ENCODE assay signal across 16 cellular contexts in the genomic region with DNA sequence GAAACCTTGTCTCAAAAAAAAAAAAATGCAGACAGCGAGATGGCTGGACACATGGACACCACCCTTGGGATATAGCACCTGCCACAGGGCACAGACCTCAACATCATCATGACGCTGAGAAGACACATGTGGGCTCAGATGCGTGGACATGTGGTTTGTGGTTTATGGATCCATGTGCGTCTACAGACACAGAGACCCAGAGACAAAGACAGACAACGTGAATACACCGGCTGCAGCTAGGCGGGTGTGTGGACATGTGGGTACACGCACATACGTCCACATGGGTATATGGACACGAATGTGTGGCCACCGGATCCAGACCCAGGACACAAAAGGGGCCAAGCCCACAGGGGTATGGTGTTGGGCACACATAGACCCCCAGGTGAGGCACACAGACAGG. TPM values are rescaled to one million over a fixed set of nuclear protein-coding genes. Genes with fewer than 3 reads are reported as not detected.
A peak's percentile ranks its signal among the peaks of the same experiment; 100 is the strongest.
DNase-seq lines count a peak whose midpoint lies in the region; ATAC-seq and TF ChIP-seq lines count a peak whose summit lies in the region.
"Had no signal": no experiment of that assay in that cellular context is flagged by ENCODE, and none has a peak within 500 bp of the region (broad histone marks: within the 10 kb centered on the region; RNA-seq: fewer than 3 reads in every experiment).

No MANE protein-coding gene starts in this region.

- no peaks in the 10 kb centered on the region for H3K9me3 ChIP-seq in T-helper 17 cell (ENCODE audit: control insufficient read depth, low read length, poor library complexity, severe bottlenecking)
- H3K9me3 ChIP-seq: adrenal gland, Caco-2 had no signal

- ATAC-seq in T-helper 17 cell (peak; percentile 38), GM21526 (IDR thresholded peaks at IDR 0.05; ENCODE audit: low FRiP score, unreplicated experiment) (no peak)
- no peak for ATAC-seq in activated naive CD8-positive, alpha-beta T cell treated with anti-CD3 and anti-CD28 coated beads, Interleukin-2, amount 50 U/mL, for 24 hours

- peak overlapping the region; percentile 99 for H3K4me3 Mint-ChIP-seq in T-helper 17 cell
- peak overlapping the region; percentile 100 for H3K4me3 Mint-ChIP-seq in activated naive CD8-positive, alpha-beta T cell treated with anti-CD3 and anti-CD28 coated beads, Interleukin-2, amount 50 U/mL, for 24 hours
- H3K4me3 Mint-ChIP-seq: neural progenitor cell had no signal

- peaks cover 6% of the 10 kb centered on the region for H3K36me3 Mint-ChIP-seq in T-helper 17 cell (ENCODE audit: low read depth)
- peaks cover 35% of the 10 kb centered on the region for H3K36me3 Mint-ChIP-seq in activated naive CD8-positive, alpha-beta T cell treated with anti-CD3 and anti-CD28 coated beads, Interleukin-2, amount 50 U/mL, for 24 hours (ENCODE audit: low read depth)
- H3K36me3 Mint-ChIP-seq: neural progenitor cell had no signal

- peaks cover 34% of the 10 kb centered on the region for H3K4me1 Mint-ChIP-seq in T-helper 17 cell
- H3K4me1 Mint-ChIP-seq in activated naive CD8-positive, alpha-beta T cell treated with anti-CD3 and anti-CD28 coated beads, Interleukin-2, amount 50 U/mL, for 24 hours, result peaks cover 47% of the 10 kb centered on the region
- H3K4me1 Mint-ChIP-seq: neural progenitor cell had no signal

- no peaks in the 10 kb centered on the region for H3K27me3 Mint-ChIP-seq in T-helper 17 cell
- H3K27me3 Mint-ChIP-seq in activated naive CD8-positive, alpha-beta T cell treated with anti-CD3 and anti-CD28 coated beads, Interleukin-2, amount 50 U/mL, for 24 hours, result no peaks in the 10 kb centered on the region

- DNase-seq in T-helper 17 cell (no peak), germinal center (ENCODE audit: low spot score) (no peak), occipital lobe (lab: John Stamatoyannopoulos, UW) (no peak)
- DNase-seq in activated naive CD8-positive, alpha-beta T cell treated with anti-CD3 and anti-CD28 coated beads, Interleukin-2, amount 50 U/mL, for 24 hours, result peak; percentile 41
- DNase-seq: adrenal gland, Caco-2, dermis blood vessel endothelial cell, NCI-H1105, NCI-H510A, Right ventricle myocardium superior had no signal

- peak overlapping the region; percentile 97 for H3K4me3 ChIP-seq in GM12875 (ENCODE audit: low read depth, low read length)
- H3K4me3 ChIP-seq in skin epidermis, result peak overlapping the region; percentile 8 to 39 (median 29)
- H3K4me3 ChIP-seq: adrenal gland, neural progenitor cell had no signal

- H3K27ac Mint-ChIP-seq in T-helper 17 cell, result peak overlapping the region; percentile 98
- peak overlapping the region; percentile 100 for H3K27ac Mint-ChIP-seq in activated naive CD8-positive, alpha-beta T cell treated with anti-CD3 and anti-CD28 coated beads, Interleukin-2, amount 50 U/mL, for 24 hours
- H3K27ac Mint-ChIP-seq: neural progenitor cell had no signal

- no peaks in the 10 kb centered on the region for H3K9me3 Mint-ChIP-seq in activated naive CD8-positive, alpha-beta T cell treated with anti-CD3 and anti-CD28 coated beads, Interleukin-2, amount 50 U/mL, for 24 hours
- H3K9me3 Mint-ChIP-seq: neural progenitor cell had no signal

- no peak for TF ChIP-seq CTCF in GM12875 (IDR thresholded peaks at IDR 0.05; ENCODE audit: borderline replicate concordance, insufficient read depth, low read depth, low read length)

- H3K27ac ChIP-seq in skin epidermis, result peak overlapping the region in 11 of 21 experiments; percentile 19 to 90 (median 47)
- H3K27ac ChIP-seq: adrenal gland, neural progenitor cell, VCaP had no signal

RNA-seq across cellular contexts. Expression of a gene that starts 1.3 kb away (rescaled TPM):
- total RNA-seq in T-helper 17 cell (1 to 10 TPM; 5.0 to 5.6 TPM), occipital lobe (not detected)
- total RNA-seq: Caco-2, dermis blood vessel endothelial cell, frontal cortex had no signal

RNA-seq across cellular contexts. Expression of a gene that starts 51.8 kb away (rescaled TPM):
- total RNA-seq in T-helper 17 cell, result under 1 TPM in 1 of 2 donors, not detected in 1; 0.35 TPM
- 12.3 TPM for total RNA-seq in occipital lobe
